22 cellular contexts compared by ENCODE assay signal in the genomic region with DNA sequence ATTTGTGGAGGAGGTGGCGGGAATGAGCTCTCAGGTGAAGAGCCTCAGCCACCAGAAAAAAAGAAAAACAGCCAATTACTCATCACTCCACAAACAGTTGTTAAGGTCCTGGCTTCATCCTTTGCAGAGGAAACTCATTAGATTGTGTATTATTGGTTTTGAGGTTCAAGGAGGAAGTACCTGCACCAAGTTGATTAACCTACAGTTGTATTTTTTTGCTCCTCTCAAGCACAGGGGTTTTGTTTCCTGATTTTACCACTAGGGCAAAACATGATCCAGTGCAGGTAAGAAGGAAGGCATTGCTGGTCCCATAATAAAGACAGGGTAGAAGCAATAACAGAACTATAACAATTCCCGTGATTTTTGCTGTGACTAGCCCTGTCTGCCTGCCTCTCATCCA.
DNase-seq lines count a peak whose midpoint lies in the region; ATAC-seq, FAIRE-seq and TF ChIP-seq lines count a peak whose summit lies in the region.
"Had no signal": no experiment of that assay in that cellular context is flagged by ENCODE, and none has a peak within 500 bp of the region (broad histone marks: within the 10 kb centered on the region; RNA-seq: fewer than 3 reads in every experiment).

No MANE protein-coding gene starts in this region.

- DNase-seq in GM18507 (ENCODE audit: extremely low spot score, insufficient read length, low read depth) (no peak), epithelial cell of esophagus (ENCODE audit: low read depth) (no peak), neural progenitor cell (ENCODE audit: low spot score) (no peak), NCI-H1048 (lab: John Stamatoyannopoulos, UW) (no peak)
- DNase-seq in activated T-cell treated with anti-CD3 and anti-CD28 coated beads, Interleukin-2, amount 50 U/mL, for 72 hours: no peak
- DNase-seq: activated CD4-positive, alpha-beta T cell treated with anti-CD3 and anti-CD28 coated beads for 48 hours; activated gamma-delta T cell; DND-41; KG1; left colon; NCI-H1092; NCI-H2081; stimulated activated CD4-positive, alpha-beta T cell treated with anti-CD3 and anti-CD28 coated beads, Interleukin-15, amount 100 ng/mL, for 24 hours had no signal

- no peaks in the 10 kb centered on the region for H3F3A ChIP-seq in neural progenitor cell (ENCODE audit: low read depth)

- no peaks in the 10 kb centered on the region for H3K27me3 ChIP-seq in neural progenitor cell
- H3K27me3 ChIP-seq: right atrium auricular region had no signal

- H3K27ac ChIP-seq in neural progenitor cell: no peak overlapping the region
- H3K27ac ChIP-seq: epithelial cell of prostate, right atrium auricular region, thoracic aorta had no signal

- H2AFZ ChIP-seq in neural progenitor cell (replicated peaks): no peak overlapping the region

- no peaks in the 10 kb centered on the region for H4K20me1 ChIP-seq in neural progenitor cell (ENCODE audit: low read depth)

- H3K9me3 ChIP-seq in neural progenitor cell (ENCODE audit: low read depth): no peaks in the 10 kb centered on the region
- H3K9me3 ChIP-seq: thoracic aorta had no signal

- peak; percentile 34 for TF ChIP-seq CTCF in epithelial cell of esophagus (IDR thresholded peaks at IDR 0.05; ENCODE audit: insufficient read depth, low read depth, low read length, missing control alignments)
- TF ChIP-seq CTCF in neural progenitor cell (IDR thresholded peaks at IDR 0.05): peak; percentile 18

- no peaks in the 10 kb centered on the region for H3K36me3 ChIP-seq in neural progenitor cell
- H3K36me3 ChIP-seq: right atrium auricular region, thoracic aorta had no signal

- H3K4me1 ChIP-seq in neural progenitor cell: no peaks in the 10 kb centered on the region
- H3K4me1 ChIP-seq: right atrium auricular region had no signal

- H3K79me2 ChIP-seq in neural progenitor cell (ENCODE audit: low read depth): no peaks in the 10 kb centered on the region

- FAIRE-seq in GM18507 (lab: Jason Lieb, UNC): peak; percentile 31
- FAIRE-seq: bronchial epithelial cell, frontal cortex had no signal

- H3K4me2 ChIP-seq in neural progenitor cell: no peak overlapping the region

- H3K4me3 Mint-ChIP-seq in neural progenitor cell: no peak overlapping the region
- H3K4me3 Mint-ChIP-seq in activated T-cell treated with anti-CD3 and anti-CD28 coated beads, Interleukin-2, amount 50 U/mL, for 72 hours: no peak overlapping the region
- H3K4me3 Mint-ChIP-seq: dendritic cell treated with granulocyte-macrophage colony-stimulating factor and Interleukin-4, amounts not matched to agents 40 ng/mL and 50 ng/mL, for 4 days had no signal

- ATAC-seq in HG03354 (IDR thresholded peaks at IDR 0.05; ENCODE audit: poor library complexity, severe bottlenecking, unreplicated experiment) (peak; percentile 66), HG03280 (IDR thresholded peaks at IDR 0.05; ENCODE audit: unreplicated experiment) (no peak)
- no peak for ATAC-seq in activated T-cell treated with anti-CD3 and anti-CD28 coated beads, Interleukin-2, amount 50 U/mL, for 72 hours (replicated peaks in 1 of 2)
- ATAC-seq: left colon, Right ventricle myocardium inferior had no signal

- peaks cover 2% of the 10 kb centered on the region for H3K36me3 Mint-ChIP-seq in neural progenitor cell
- H3K36me3 Mint-ChIP-seq in activated T-cell treated with anti-CD3 and anti-CD28 coated beads, Interleukin-2, amount 50 U/mL, for 72 hours (ENCODE audit: insufficient read depth in 2 of 2): peaks cover 2 to 6% of the 10 kb centered on the region in 2 donors

- H3K9me3 Mint-ChIP-seq in neural progenitor cell: peaks cover 10% of the 10 kb centered on the region
- H3K9me3 Mint-ChIP-seq in activated T-cell treated with anti-CD3 and anti-CD28 coated beads, Interleukin-2, amount 50 U/mL, for 72 hours: peaks cover 5 to 6% of the 10 kb centered on the region in 2 donors

- H3K4me3 ChIP-seq in epithelial cell of esophagus (ENCODE audit: low read length): no peak overlapping the region
- no peak overlapping the region for H3K4me3 ChIP-seq in neural progenitor cell
- H3K4me3 ChIP-seq: right atrium auricular region, thoracic aorta had no signal

- H3K9ac ChIP-seq in neural progenitor cell: no peak overlapping the region

- peaks cover 2% of the 10 kb centered on the region for H3K27me3 Mint-ChIP-seq in neural progenitor cell (ENCODE audit: insufficient read depth, low read depth)
- peaks cover 35% of the 10 kb centered on the region for H3K27me3 Mint-ChIP-seq in activated T-cell treated with anti-CD3 and anti-CD28 coated beads, Interleukin-2, amount 50 U/mL, for 72 hours (ENCODE audit: low read depth)
- H3K27me3 Mint-ChIP-seq: dendritic cell treated with granulocyte-macrophage colony-stimulating factor and Interleukin-4, amounts not matched to agents 40 ng/mL and 50 ng/mL, for 4 days had no signal

- H3K4me1 Mint-ChIP-seq in neural progenitor cell: no peaks in the 10 kb centered on the region
- H3K4me1 Mint-ChIP-seq in activated T-cell treated with anti-CD3 and anti-CD28 coated beads, Interleukin-2, amount 50 U/mL, for 72 hours (ENCODE audit: low read depth): peaks cover 4% of the 10 kb centered on the region

- H3K27ac Mint-ChIP-seq in neural progenitor cell: no peak overlapping the region
- no peak overlapping the region for H3K27ac Mint-ChIP-seq in activated T-cell treated with anti-CD3 and anti-CD28 coated beads, Interleukin-2, amount 50 U/mL, for 72 hours
- H3K27ac Mint-ChIP-seq: dendritic cell treated with granulocyte-macrophage colony-stimulating factor and Interleukin-4, amounts not matched to agents 40 ng/mL and 50 ng/mL, for 4 days had no signal
